ENCODE assay signal across 1 cellular context in the genomic region with DNA sequence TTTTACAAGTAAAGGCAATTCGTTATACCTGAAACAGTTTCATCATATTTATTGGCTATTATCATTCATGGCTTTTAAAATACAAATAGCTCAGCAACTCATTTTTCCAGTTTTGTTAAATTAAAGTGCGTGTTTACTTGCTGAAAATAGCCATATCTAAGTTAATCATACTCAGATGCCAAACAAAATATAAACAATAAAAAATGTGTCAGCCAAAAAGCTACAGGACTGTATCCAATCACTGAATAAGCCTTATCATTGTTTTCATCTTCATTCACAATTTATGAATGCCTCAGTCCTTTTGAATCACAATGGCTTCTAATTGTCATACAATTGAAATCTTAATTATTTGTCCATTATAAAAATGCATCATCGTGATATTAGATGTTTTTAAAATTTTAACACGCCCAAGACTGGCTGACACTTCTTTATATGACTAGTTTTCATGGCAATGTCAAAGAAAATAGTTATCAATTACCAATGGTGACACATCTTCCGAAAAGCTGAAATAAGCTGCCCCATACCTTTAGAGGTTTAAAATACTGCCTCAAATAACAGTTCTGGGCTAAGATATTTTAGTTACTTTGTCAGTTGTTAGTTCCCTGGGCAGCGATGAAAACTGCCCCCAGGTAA.
TF ChIP-seq lines count a peak whose summit lies in the region.

No MANE protein-coding gene starts in this region.

TF ChIP-seq in A549, 52 proteins besides CTCF, POLR2A, EP300 and RAD21 (continued from another document):
- peak; percentile 31; the same call in 1 of the 2 replicates for TF ChIP-seq GATA3 (IDR thresholded peaks at IDR 0.05; ENCODE audit: borderline replicate concordance)
- TF ChIP-seq NPAS2 (CRISPR knock-in tag; IDR thresholded peaks at IDR 0.05; ENCODE audit: borderline replicate concordance): no peak
- TF ChIP-seq, protein P1, sequence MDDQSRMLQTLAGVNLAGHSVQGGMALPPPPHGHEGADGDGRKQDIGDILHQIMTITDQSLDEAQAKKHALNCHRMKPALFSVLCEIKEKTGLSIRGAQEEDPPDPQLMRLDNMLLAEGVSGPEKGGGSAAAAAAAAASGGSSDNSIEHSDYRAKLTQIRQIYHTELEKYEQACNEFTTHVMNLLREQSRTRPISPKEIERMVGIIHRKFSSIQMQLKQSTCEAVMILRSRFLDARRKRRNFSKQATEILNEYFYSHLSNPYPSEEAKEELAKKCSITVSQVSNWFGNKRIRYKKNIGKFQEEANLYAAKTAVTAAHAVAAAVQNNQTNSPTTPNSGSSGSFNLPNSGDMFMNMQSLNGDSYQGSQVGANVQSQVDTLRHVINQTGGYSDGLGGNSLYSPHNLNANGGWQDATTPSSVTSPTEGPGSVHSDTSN (IDR thresholded peaks at IDR 0.05): no peak
- no peak for TF ChIP-seq NR3C1 (IDR thresholded peaks at IDR 0.05)
- TF ChIP-seq CBX8 (IDR thresholded peaks at IDR 0.05): no peak
- TF ChIP-seq, protein P2, sequence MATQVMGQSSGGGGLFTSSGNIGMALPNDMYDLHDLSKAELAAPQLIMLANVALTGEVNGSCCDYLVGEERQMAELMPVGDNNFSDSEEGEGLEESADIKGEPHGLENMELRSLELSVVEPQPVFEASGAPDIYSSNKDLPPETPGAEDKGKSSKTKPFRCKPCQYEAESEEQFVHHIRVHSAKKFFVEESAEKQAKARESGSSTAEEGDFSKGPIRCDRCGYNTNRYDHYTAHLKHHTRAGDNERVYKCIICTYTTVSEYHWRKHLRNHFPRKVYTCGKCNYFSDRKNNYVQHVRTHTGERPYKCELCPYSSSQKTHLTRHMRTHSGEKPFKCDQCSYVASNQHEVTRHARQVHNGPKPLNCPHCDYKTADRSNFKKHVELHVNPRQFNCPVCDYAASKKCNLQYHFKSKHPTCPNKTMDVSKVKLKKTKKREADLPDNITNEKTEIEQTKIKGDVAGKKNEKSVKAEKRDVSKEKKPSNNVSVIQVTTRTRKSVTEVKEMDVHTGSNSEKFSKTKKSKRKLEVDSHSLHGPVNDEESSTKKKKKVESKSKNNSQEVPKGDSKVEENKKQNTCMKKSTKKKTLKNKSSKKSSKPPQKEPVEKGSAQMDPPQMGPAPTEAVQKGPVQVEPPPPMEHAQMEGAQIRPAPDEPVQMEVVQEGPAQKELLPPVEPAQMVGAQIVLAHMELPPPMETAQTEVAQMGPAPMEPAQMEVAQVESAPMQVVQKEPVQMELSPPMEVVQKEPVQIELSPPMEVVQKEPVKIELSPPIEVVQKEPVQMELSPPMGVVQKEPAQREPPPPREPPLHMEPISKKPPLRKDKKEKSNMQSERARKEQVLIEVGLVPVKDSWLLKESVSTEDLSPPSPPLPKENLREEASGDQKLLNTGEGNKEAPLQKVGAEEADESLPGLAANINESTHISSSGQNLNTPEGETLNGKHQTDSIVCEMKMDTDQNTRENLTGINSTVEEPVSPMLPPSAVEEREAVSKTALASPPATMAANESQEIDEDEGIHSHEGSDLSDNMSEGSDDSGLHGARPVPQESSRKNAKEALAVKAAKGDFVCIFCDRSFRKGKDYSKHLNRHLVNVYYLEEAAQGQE (IDR thresholded peaks at IDR 0.05): no peak
